8 cellular contexts compared by ENCODE assay signal in genomic region chr11:64900263-64900678, GRCh38. TPM values are rescaled to one million over a fixed set of nuclear protein-coding genes. Genes with fewer than 3 reads are reported as not detected.
DNase-seq lines count a peak whose midpoint lies in the region; ATAC-seq lines count a peak whose summit lies in the region.
"Had no signal": no experiment of that assay in that cellular context is flagged by ENCODE, and none has a peak within 500 bp of the region (broad histone marks: within the 10 kb centered on the region; RNA-seq: fewer than 3 reads in every experiment).

No MANE protein-coding gene starts in this region.

- H3K27me3 Mint-ChIP-seq in activated T-helper 1 cell treated with anti-CD3 and anti-CD28 coated beads, Interleukin-12 subunit alpha, Interleukin-12 subunit beta, Interleukin-2, Interleukin-4 antibody, amounts not matched to agents 30 ng/mL and 10 ng/mL and 1 ng/mL, durations not matched to agents 14 hours and 24 hours and 36 hours (ENCODE audit: insufficient read depth) = no peaks in the 10 kb centered on the region
- H3K27me3 Mint-ChIP-seq in stimulated activated naive CD8-positive, alpha-beta T cell treated with anti-CD3 and anti-CD28 coated beads, Interleukin-15, amount 100 ng/mL, for 72 hours = no peaks in the 10 kb centered on the region

- peak overlapping the region; percentile 86 for H3K27ac Mint-ChIP-seq in activated T-helper 1 cell treated with anti-CD3 and anti-CD28 coated beads, Interleukin-12 subunit alpha, Interleukin-12 subunit beta, Interleukin-2, Interleukin-4 antibody, amounts not matched to agents 30 ng/mL and 10 ng/mL and 1 ng/mL, durations not matched to agents 14 hours and 24 hours and 36 hours
- H3K27ac Mint-ChIP-seq in stimulated activated naive CD8-positive, alpha-beta T cell treated with anti-CD3 and anti-CD28 coated beads, Interleukin-15, amount 100 ng/mL, for 72 hours = peak overlapping the region; percentile 4 to 40

- no peaks in the 10 kb centered on the region for H3K9me3 Mint-ChIP-seq in activated T-helper 1 cell treated with anti-CD3 and anti-CD28 coated beads, Interleukin-12 subunit alpha, Interleukin-12 subunit beta, Interleukin-2, Interleukin-4 antibody, amounts not matched to agents 30 ng/mL and 10 ng/mL and 1 ng/mL, durations not matched to agents 14 hours and 24 hours and 36 hours
- H3K9me3 Mint-ChIP-seq in stimulated activated naive CD8-positive, alpha-beta T cell treated with anti-CD3 and anti-CD28 coated beads, Interleukin-15, amount 100 ng/mL, for 72 hours = no peaks in the 10 kb centered on the region

- H3K4me3 Mint-ChIP-seq in activated T-helper 1 cell treated with anti-CD3 and anti-CD28 coated beads, Interleukin-12 subunit alpha, Interleukin-12 subunit beta, Interleukin-2, Interleukin-4 antibody, amounts not matched to agents 30 ng/mL and 10 ng/mL and 1 ng/mL, durations not matched to agents 14 hours and 24 hours and 36 hours = peak overlapping the region; percentile 66
- H3K4me3 Mint-ChIP-seq in stimulated activated naive CD8-positive, alpha-beta T cell treated with anti-CD3 and anti-CD28 coated beads, Interleukin-15, amount 100 ng/mL, for 72 hours = peak overlapping the region; percentile 7 to 53

- H3K4me1 Mint-ChIP-seq in activated T-helper 1 cell treated with anti-CD3 and anti-CD28 coated beads, Interleukin-12 subunit alpha, Interleukin-12 subunit beta, Interleukin-2, Interleukin-4 antibody, amounts not matched to agents 30 ng/mL and 10 ng/mL and 1 ng/mL, durations not matched to agents 14 hours and 24 hours and 36 hours (ENCODE audit: low read depth) = peaks cover 12% of the 10 kb centered on the region
- H3K4me1 Mint-ChIP-seq in stimulated activated naive CD8-positive, alpha-beta T cell treated with anti-CD3 and anti-CD28 coated beads, Interleukin-15, amount 100 ng/mL, for 72 hours = peaks cover 29% of the 10 kb centered on the region

- DNase-seq in SW480 (ENCODE audit: low spot score) = peak; percentile 91
- peak; percentile 69 for DNase-seq in activated T-helper 1 cell treated with anti-CD3 and anti-CD28 coated beads, Interleukin-12 subunit alpha, Interleukin-12 subunit beta, Interleukin-2, Interleukin-4 antibody, amounts not matched to agents 30 ng/mL and 10 ng/mL and 1 ng/mL, durations not matched to agents 14 hours and 24 hours and 36 hours (ENCODE audit: low spot score)
- peak; percentile 25 for DNase-seq in kidney tubule cell (ENCODE audit: low spot score)
- peak; percentile 54 to 67 for DNase-seq in stimulated activated naive CD8-positive, alpha-beta T cell treated with anti-CD3 and anti-CD28 coated beads, Interleukin-15, amount 100 ng/mL, for 72 hours
- no peak for DNase-seq in NCI-H1048 (lab: John Stamatoyannopoulos, UW)
- DNase-seq in NCI-H1436 (lab: John Stamatoyannopoulos, UW) = no peak
- DNase-seq: lower lobe of right lung had no signal

- intact Hi-C loops in activated T-helper 1 cell treated with anti-CD3 and anti-CD28 coated beads, Interleukin-12 subunit alpha, Interleukin-12 subunit beta, Interleukin-2, Interleukin-4 antibody, amounts not matched to agents 30 ng/mL and 10 ng/mL and 1 ng/mL, durations not matched to agents 14 hours and 24 hours and 36 hours (cut with micrococcal nuclease) = loop anchor here (1.0 kb wide), 2 partner anchors 15 to 17 kb away; partner anchors contain the start of gene ATG2A

- peak; percentile 97 for ATAC-seq in stimulated activated naive CD8-positive, alpha-beta T cell treated with anti-CD3 and anti-CD28 coated beads, Interleukin-15, amount 100 ng/mL, for 72 hours
- no peak for ATAC-seq in HG03565 (IDR thresholded peaks at IDR 0.05; ENCODE audit: unreplicated experiment)
- ATAC-seq: lower lobe of right lung had no signal

- peaks cover 32% of the 10 kb centered on the region for H3K36me3 Mint-ChIP-seq in activated T-helper 1 cell treated with anti-CD3 and anti-CD28 coated beads, Interleukin-12 subunit alpha, Interleukin-12 subunit beta, Interleukin-2, Interleukin-4 antibody, amounts not matched to agents 30 ng/mL and 10 ng/mL and 1 ng/mL, durations not matched to agents 14 hours and 24 hours and 36 hours (ENCODE audit: low read depth)

RNA-seq across cellular contexts. Expression of gene ATG2A, which starts 16.7 kb away (rescaled TPM):
- 24.6 and 24.9 TPM in 2 replicates for total RNA-seq in activated T-helper 1 cell treated with anti-CD3 and anti-CD28 coated beads, Interleukin-12 subunit alpha, Interleukin-12 subunit beta, Interleukin-2, Interleukin-4 antibody, amounts not matched to agents 30 ng/mL and 10 ng/mL and 1 ng/mL, durations not matched to agents 14 hours and 24 hours and 36 hours

RNA-seq across cellular contexts. Expression of gene EHD1, which starts 21.9 kb away (rescaled TPM):
- total RNA-seq in activated T-helper 1 cell treated with anti-CD3 and anti-CD28 coated beads, Interleukin-12 subunit alpha, Interleukin-12 subunit beta, Interleukin-2, Interleukin-4 antibody, amounts not matched to agents 30 ng/mL and 10 ng/mL and 1 ng/mL, durations not matched to agents 14 hours and 24 hours and 36 hours = 88.0 and 96.9 TPM in 2 replicates

RNA-seq across cellular contexts. Expression of gene PPP2R5B, which starts 24.2 kb away (rescaled TPM):
- 7.3 and 14.0 TPM in 2 replicates for total RNA-seq in activated T-helper 1 cell treated with anti-CD3 and anti-CD28 coated beads, Interleukin-12 subunit alpha, Interleukin-12 subunit beta, Interleukin-2, Interleukin-4 antibody, amounts not matched to agents 30 ng/mL and 10 ng/mL and 1 ng/mL, durations not matched to agents 14 hours and 24 hours and 36 hours

RNA-seq across cellular contexts. Expression of gene GPHA2, which starts 35.4 kb away (rescaled TPM):
- not detected in 2 replicates for total RNA-seq in activated T-helper 1 cell treated with anti-CD3 and anti-CD28 coated beads, Interleukin-12 subunit alpha, Interleukin-12 subunit beta, Interleukin-2, Interleukin-4 antibody, amounts not matched to agents 30 ng/mL and 10 ng/mL and 1 ng/mL, durations not matched to agents 14 hours and 24 hours and 36 hours
- total RNA-seq: lower lobe of right lung had no signal

RNA-seq across cellular contexts. Expression of gene CDC42BPG, which starts 55.8 kb away (rescaled TPM):
- total RNA-seq in activated T-helper 1 cell treated with anti-CD3 and anti-CD28 coated beads, Interleukin-12 subunit alpha, Interleukin-12 subunit beta, Interleukin-2, Interleukin-4 antibody, amounts not matched to agents 30 ng/mL and 10 ng/mL and 1 ng/mL, durations not matched to agents 14 hours and 24 hours and 36 hours = 0.29 and 0.44 TPM in 2 replicates

Comparison
In these comparisons a context has a peak if more than half of its experiments do, and no peak if none do; other contexts are left out.
1. DNase-seq: peak in SW480 (single experiment), activated T-helper 1 cell treated with anti-CD3 and anti-CD28 coated beads, Interleukin-12 subunit alpha, Interleukin-12 subunit beta, Interleukin-2, Interleukin-4 antibody, amounts not matched to agents 30 ng/mL and 10 ng/mL and 1 ng/mL, durations not matched to agents 14 hours and 24 hours and 36 hours (single experiment), kidney tubule cell (single experiment) and stimulated activated naive CD8-positive, alpha-beta T cell treated with anti-CD3 and anti-CD28 coated beads, Interleukin-15, amount 100 ng/mL, for 72 hours (2 of 2); none in NCI-H1048 (single experiment) and NCI-H1436 (single experiment).